Comparison of ENCODE assay signal across 8 cellular contexts in genomic region chr4:117085185-117085701, GRCh38. TPM values are rescaled to one million over a fixed set of nuclear protein-coding genes. Genes with fewer than 3 reads are reported as not detected.
DNase-seq lines count a peak whose midpoint lies in the region; ATAC-seq and TF ChIP-seq lines count a peak whose summit lies in the region.

TRAM1L1 (minus strand) TSS chr4:117085576; CDS start chr4:117085393, 183 bp downstream.

- H3K36me3 ChIP-seq in right atrium auricular region = no peaks in the 10 kb centered on the region

- DNase-seq in AG09309 (ENCODE audit: low read depth) (no peak), NCI-H2227 treated with DMSO at 0.1 percent for 48 hours (lab: John Stamatoyannopoulos, UW) (peak; percentile 84), anterior cingulate cortex (lab: John Stamatoyannopoulos, UW) (peak; percentile 5 to 81 (median 62)), right atrium auricular region (ENCODE audit: low spot score) (peak; percentile 67), pons (ENCODE audit: low spot score) (peak; percentile 63)

- H3K27ac ChIP-seq in right atrium auricular region = no peak within 1 kb of the TSS

- no peaks in the 10 kb centered on the region for H3K9me3 ChIP-seq in right atrium auricular region

- H3K4me3 ChIP-seq in AG09309 (ENCODE audit: control insufficient read depth, low read depth, low read length) (peak within 1 kb of the TSS; percentile 44), right atrium auricular region (peak within 1 kb of the TSS; percentile 45 to 53)

- no peaks in the 10 kb centered on the region for H3K27me3 ChIP-seq in right atrium auricular region

- no peaks in the 10 kb centered on the region for H3K4me1 ChIP-seq in right atrium auricular region

- ATAC-seq in GM19397 (IDR thresholded peaks at IDR 0.05; ENCODE audit: unreplicated experiment) (peak; percentile 69), GM18520 (IDR thresholded peaks at IDR 0.05; ENCODE audit: unreplicated experiment) (no peak), HG03439 (IDR thresholded peaks at IDR 0.05; ENCODE audit: unreplicated experiment) (no peak)

- no peak for TF ChIP-seq CTCF in AG09309 (IDR thresholded peaks at IDR 0.05; ENCODE audit: control insufficient read depth, insufficient read depth, low read depth, low read length, missing control alignments)
- peak in 1 of 2 donors; percentile 38 for TF ChIP-seq CTCF in right atrium auricular region (IDR thresholded peaks at IDR 0.05)

RNA-seq across cellular contexts. Expression of gene TRAM1L1, which starts in this region (rescaled TPM):
- under 1 TPM; 0.41 to 0.90 TPM for total RNA-seq in right atrium auricular region

Comparison
In these comparisons a context has a peak if more than half of its experiments do, and no peak if none do; other contexts are left out.
1. Peak in DNase-seq and H3K4me3 ChIP-seq in right atrium auricular region; RNA of the gene not detected or under 1 TPM.